20 cellular contexts compared by ENCODE assay signal in the genomic region with DNA sequence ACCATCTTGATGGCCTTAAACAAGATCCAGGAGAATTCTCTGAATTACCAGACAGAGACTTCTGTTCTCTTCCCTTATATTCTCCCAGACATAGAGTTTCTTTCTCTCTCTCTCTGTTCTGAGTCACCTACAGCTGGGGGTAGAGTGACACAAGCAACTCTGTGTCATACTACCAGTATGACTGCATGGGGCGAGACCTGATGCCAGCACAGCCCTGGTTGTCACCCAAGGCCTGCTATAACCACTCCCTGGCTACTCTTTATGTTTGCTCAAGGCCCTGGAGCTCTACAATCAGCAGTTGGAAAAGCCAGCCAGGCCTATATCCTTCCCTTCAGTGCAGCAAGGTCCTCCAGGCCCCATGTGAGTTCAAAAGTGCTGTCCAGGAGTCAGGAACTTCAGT.
"Had no signal": no experiment of that assay in that cellular context is flagged by ENCODE, and none has a peak within 500 bp of the region (broad histone marks: within the 10 kb centered on the region; RNA-seq: fewer than 3 reads in every experiment).

No MANE protein-coding gene starts in this region.

- DNase-seq: effector memory CD4-positive, alpha-beta T cell; heart left ventricle; hippocampal formation; kidney glomerular epithelial cell; mucosa of descending colon; naive thymus-derived CD8-positive, alpha-beta T cell; psoas muscle; spleen; stimulated activated CD4-positive, alpha-beta T cell treated with anti-CD3 and anti-CD28 coated beads, Interleukin-15, amount 100 ng/mL, for 24 hours; stimulated activated CD4-positive, alpha-beta T cell treated with anti-CD3 and anti-CD28 coated beads, Interleukin-1b, Interleukin-23, amount 100 ng/mL, for 48 hours; stimulated activated CD4-positive, alpha-beta T cell treated with anti-CD3 and anti-CD28 coated beads, Interleukin-4, amount 100 ng/mL, for 24 hours; stimulated activated naive B cell treated with anti-CD40 and anti-IgM and Interleukin-4, amounts not matched to agents 10 μg/mL and 1 μg/mL and 100 μg/mL, for 72 hours; stimulated activated naive CD8-positive, alpha-beta T cell treated with anti-CD3 and anti-CD28 coated beads, Interleukin-15, amount 100 ng/mL, for 72 hours; testis; upper lobe of right lung had no signal

- H3K27ac Mint-ChIP-seq: naive thymus-derived CD8-positive, alpha-beta T cell; stimulated activated naive B cell treated with anti-CD40 and anti-IgM and Interleukin-4, amounts not matched to agents 10 μg/mL and 1 μg/mL and 100 μg/mL, for 72 hours; stimulated activated naive CD8-positive, alpha-beta T cell treated with anti-CD3 and anti-CD28 coated beads, Interleukin-15, amount 100 ng/mL, for 72 hours had no signal

- H3K27me3 Mint-ChIP-seq: naive thymus-derived CD8-positive, alpha-beta T cell; stimulated activated naive B cell treated with anti-CD40 and anti-IgM and Interleukin-4, amounts not matched to agents 10 μg/mL and 1 μg/mL and 100 μg/mL, for 72 hours; stimulated activated naive CD8-positive, alpha-beta T cell treated with anti-CD3 and anti-CD28 coated beads, Interleukin-15, amount 100 ng/mL, for 72 hours had no signal

- H3K4me1 Mint-ChIP-seq: naive thymus-derived CD8-positive, alpha-beta T cell; stimulated activated naive B cell treated with anti-CD40 and anti-IgM and Interleukin-4, amounts not matched to agents 10 μg/mL and 1 μg/mL and 100 μg/mL, for 72 hours; stimulated activated naive CD8-positive, alpha-beta T cell treated with anti-CD3 and anti-CD28 coated beads, Interleukin-15, amount 100 ng/mL, for 72 hours had no signal

- H3K27me3 ChIP-seq: heart left ventricle, neutrophil, spleen, testis, tibial nerve, upper lobe of right lung, vagina had no signal

- H3K36me3 Mint-ChIP-seq: naive thymus-derived CD8-positive, alpha-beta T cell; stimulated activated naive B cell treated with anti-CD40 and anti-IgM and Interleukin-4, amounts not matched to agents 10 μg/mL and 1 μg/mL and 100 μg/mL, for 72 hours had no signal

- ATAC-seq: heart left ventricle; left lobe of liver; mucosa of descending colon; naive thymus-derived CD8-positive, alpha-beta T cell; psoas muscle; sciatic nerve; stimulated activated naive B cell treated with anti-CD40 and anti-IgM and Interleukin-4, amounts not matched to agents 10 μg/mL and 1 μg/mL and 100 μg/mL, for 72 hours; stimulated activated naive CD8-positive, alpha-beta T cell treated with anti-CD3 and anti-CD28 coated beads, Interleukin-15, amount 100 ng/mL, for 72 hours; upper lobe of right lung had no signal

- H3K4me3 Mint-ChIP-seq: stimulated activated naive B cell treated with anti-CD40 and anti-IgM and Interleukin-4, amounts not matched to agents 10 μg/mL and 1 μg/mL and 100 μg/mL, for 72 hours; stimulated activated naive CD8-positive, alpha-beta T cell treated with anti-CD3 and anti-CD28 coated beads, Interleukin-15, amount 100 ng/mL, for 72 hours had no signal

- H3K4me3 ChIP-seq: heart left ventricle, mucosa of descending colon, psoas muscle, spleen, testis, tibial nerve, upper lobe of right lung, vagina had no signal

- H3K9me3 ChIP-seq: mucosa of descending colon, neutrophil, testis, upper lobe of right lung, vagina had no signal

- H3K4me1 ChIP-seq: heart left ventricle, psoas muscle, spleen, testis, tibial nerve, upper lobe of right lung, vagina had no signal

- H3K27ac ChIP-seq: heart left ventricle, neutrophil, psoas muscle, spleen, testis, tibial nerve, upper lobe of right lung, vagina had no signal

- H3K36me3 ChIP-seq: heart left ventricle, neutrophil, spleen, tibial nerve, upper lobe of right lung, vagina had no signal
